18 cellular contexts compared by ENCODE assay signal in the genomic region with DNA sequence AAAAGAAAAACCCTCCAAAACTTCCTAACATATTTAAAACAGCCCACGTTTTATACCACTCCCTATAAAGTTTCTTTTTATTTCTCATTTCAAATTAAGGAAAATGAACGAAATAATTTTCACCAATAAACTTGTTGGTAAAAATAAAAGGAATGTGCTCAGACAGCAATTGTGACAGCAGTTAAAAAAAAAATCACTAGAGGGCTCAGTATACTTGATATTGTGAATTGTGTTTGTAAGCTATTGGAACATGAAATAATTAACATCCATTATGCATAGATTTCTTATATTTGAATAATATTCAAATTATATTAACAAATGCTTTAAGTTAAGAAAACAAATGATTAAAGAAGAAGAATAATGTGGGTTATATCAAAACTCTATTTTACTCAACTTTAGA.
DNase-seq lines count a peak whose midpoint lies in the region; ATAC-seq, FAIRE-seq and TF ChIP-seq lines count a peak whose summit lies in the region.
"Had no signal": no experiment of that assay in that cellular context is flagged by ENCODE, and none has a peak within 500 bp of the region (broad histone marks: within the 10 kb centered on the region; RNA-seq: fewer than 3 reads in every experiment).

No MANE protein-coding gene starts in this region.

- H3K56ac ChIP-seq in IMR-90 (ENCODE audit: extremely low read depth, insufficient read depth, low read length): no peak overlapping the region

- no peaks in the 10 kb centered on the region for H4K20me1 ChIP-seq in IMR-90 (ENCODE audit: insufficient read depth, low read length)

- H3K18ac ChIP-seq in IMR-90 (ENCODE audit: low read depth, low read length): no peak overlapping the region

- FAIRE-seq in bronchial epithelial cell (lab: Jason Lieb, UNC): no peak

- H3K27ac ChIP-seq in IMR-90 (ENCODE audit: insufficient read depth, low read length) (no peak overlapping the region), liver (ENCODE audit: low read depth in 1 of 2, low read length in 2 of 2) (no peak overlapping the region)
- H3K27ac ChIP-seq: heart left ventricle, left lung had no signal

- H4K8ac ChIP-seq in IMR-90 (ENCODE audit: low read depth in 2 of 2, low read length in 2 of 2): no peak overlapping the region

- no peak overlapping the region for H2BK5ac ChIP-seq in IMR-90 (ENCODE audit: low read depth, low read length, poor library complexity, severe bottlenecking)

- H3K4me3 Mint-ChIP-seq in activated CD4-positive, alpha-beta T cell treated with anti-CD3 and anti-CD28 coated beads for 36 hours: no peak overlapping the region
- H3K4me3 Mint-ChIP-seq: activated T-cell treated with anti-CD3 and anti-CD28 coated beads, Interleukin-2, amount 50 U/mL, for 72 hours; CD8-positive, alpha-beta memory T cell; nephron progenitor cell had no signal

- no peak overlapping the region for H4K5ac ChIP-seq in IMR-90 (ENCODE audit: low read depth, low read length)

- H3K27me3 ChIP-seq in BJ (ENCODE audit: control insufficient read depth, insufficient read depth, low read length): no peaks in the 10 kb centered on the region
- H3K27me3 ChIP-seq in IMR-90 (ENCODE audit: control insufficient read depth, insufficient read depth, low read length): no peaks in the 10 kb centered on the region
- no peaks in the 10 kb centered on the region for H3K27me3 ChIP-seq in bronchial epithelial cell (ENCODE audit: control insufficient read depth, insufficient read depth, low read length)
- no peaks in the 10 kb centered on the region for H3K27me3 ChIP-seq in liver (ENCODE audit: control insufficient read depth in 4 of 4, insufficient read depth in 4 of 4, low read length in 3 of 4)
- H3K27me3 ChIP-seq: heart left ventricle, left lung had no signal

- dilution Hi-C loops in IMR-90 (cut with HindIII; ENCODE audit: low sequenced_read_pairs, unreplicated experiment): no loop called here

- H3K4me1 ChIP-seq in IMR-90 (ENCODE audit: control insufficient read depth, insufficient read depth, low read length) (peaks cover 2% of the 10 kb centered on the region; the same call in 1 of the 2 replicates), liver (ENCODE audit: control insufficient read depth in 4 of 4, insufficient read depth in 4 of 4, low read length in 3 of 4) (no peaks in the 10 kb centered on the region)
- H3K4me1 ChIP-seq: heart left ventricle, left lung had no signal

- no peak overlapping the region for H2BK20ac ChIP-seq in IMR-90 (ENCODE audit: low read depth, low read length)

- H3K9me3 ChIP-seq in IMR-90 (ENCODE audit: control insufficient read depth, insufficient read depth, low read length) (no peaks in the 10 kb centered on the region), liver (ENCODE audit: control insufficient read depth in 4 of 4, low read length in 3 of 4) (no peaks in the 10 kb centered on the region)
- H3K9me3 ChIP-seq: heart left ventricle, left lung had no signal

- DNase-seq in BJ (ENCODE audit: low read depth): peak; percentile 0
- DNase-seq in IMR-90: no peak
- DNase-seq in bronchial epithelial cell (ENCODE audit: low read depth): peak; percentile 17
- no peak for DNase-seq in retina
- DNase-seq in posterior cingulate gyrus: no peak
- DNase-seq in activated CD4-positive, alpha-beta T cell treated with anti-CD3 and anti-CD28 coated beads for 36 hours: no peak
- DNase-seq: activated CD4-positive, CD25-positive, alpha-beta regulatory T cell treated with anti-CD3 and anti-CD28 coated beads, Interleukin-2, amount 50 U/mL, for 72 hours; activated T-cell treated with anti-CD3 and anti-CD28 coated beads, Interleukin-2, amount 50 U/mL, for 72 hours; anterior cingulate cortex; CD8-positive, alpha-beta memory T cell; effector CD8-positive, alpha-beta T cell; heart left ventricle; left lung; NCI-H2081 treated with DMSO at 0.1 percent for 48 hours; nephron progenitor cell; substantia nigra had no signal

- H3K23ac ChIP-seq in IMR-90 (ENCODE audit: low read depth, low read length): no peak overlapping the region

- POLR2A ChIA-PET in BJ (lab: Charles Lee) (no interaction called here), IMR-90 (lab: Charles Lee; ENCODE audit: unreplicated experiment) (no interaction called here)
- POLR2A ChIA-PET in activated CD4-positive, alpha-beta T cell treated with anti-CD3 and anti-CD28 coated beads for 36 hours (lab: Charles Lee): no interaction called here

- no peak overlapping the region for H3K9ac ChIP-seq in IMR-90 (ENCODE audit: low read depth, low read length)
- no peak overlapping the region for H3K9ac ChIP-seq in liver (ENCODE audit: low read depth in 1 of 2, low read length in 2 of 2)

- no peak for TF ChIP-seq POLR2A in IMR-90 (IDR thresholded peaks at IDR 0.05; ENCODE audit: low read depth, low read length)

- no peak overlapping the region for H2BK15ac ChIP-seq in IMR-90 (ENCODE audit: low read depth, low read length)

- TF ChIP-seq CTCF in BJ (IDR thresholded peaks at IDR 0.05; ENCODE audit: insufficient read depth, low read depth, low read length) (no peak), IMR-90 (conservative IDR thresholded peaks at IDR 0.05; ENCODE audit: low read depth, low read length) (peak; percentile 22; the same call in 1 of the 2 replicates), bronchial epithelial cell (IDR thresholded peaks at IDR 0.05; ENCODE audit: insufficient read depth, low read length, severe bottlenecking) (no peak), liver (IDR thresholded peaks at IDR 0.05; ENCODE audit: low read depth, low read length, missing input control) (no peak)

- H3K4me1 Mint-ChIP-seq in activated CD4-positive, alpha-beta T cell treated with anti-CD3 and anti-CD28 coated beads for 36 hours: no peaks in the 10 kb centered on the region

- H2AK5ac ChIP-seq in IMR-90 (ENCODE audit: low read depth, low read length): no peak overlapping the region

- no peaks in the 10 kb centered on the region for H3K9me3 Mint-ChIP-seq in activated CD4-positive, alpha-beta T cell treated with anti-CD3 and anti-CD28 coated beads for 36 hours (ENCODE audit: low read depth)
- H3K9me3 Mint-ChIP-seq: activated T-cell treated with anti-CD3 and anti-CD28 coated beads, Interleukin-2, amount 50 U/mL, for 72 hours; CD8-positive, alpha-beta memory T cell; nephron progenitor cell had no signal

- H3K9me1 ChIP-seq in IMR-90 (ENCODE audit: insufficient read depth, low read length): peaks cover 4% of the 10 kb centered on the region

- in situ Hi-C loops in IMR-90 (cut with MboI; ENCODE audit: low sequenced_read_pairs): no loop called here

- H2AFZ ChIP-seq in IMR-90 (replicated peaks; ENCODE audit: low read length, poor library complexity): no peak overlapping the region

- no peak overlapping the region for H3K4ac ChIP-seq in IMR-90 (ENCODE audit: low read depth, low read length)

- H3K4me2 ChIP-seq in IMR-90 (ENCODE audit: low read depth, low read length): no peak overlapping the region

- H3K27ac Mint-ChIP-seq in activated CD4-positive, alpha-beta T cell treated with anti-CD3 and anti-CD28 coated beads for 36 hours: no peak overlapping the region
- H3K27ac Mint-ChIP-seq: activated T-cell treated with anti-CD3 and anti-CD28 coated beads, Interleukin-2, amount 50 U/mL, for 72 hours; nephron progenitor cell had no signal

- H3K14ac ChIP-seq in IMR-90 (replicated peaks; ENCODE audit: low read depth, low read length): no peak overlapping the region

- no peak overlapping the region for H2AK9ac ChIP-seq in IMR-90 (replicated peaks; ENCODE audit: low read depth, low read length, poor library complexity)

- peaks cover 13% of the 10 kb centered on the region for H3K36me3 Mint-ChIP-seq in activated CD4-positive, alpha-beta T cell treated with anti-CD3 and anti-CD28 coated beads for 36 hours (ENCODE audit: low read depth)

- H3K4me3 ChIP-seq in BJ (ENCODE audit: low read depth, low read length) (no peak overlapping the region), IMR-90 (ENCODE audit: insufficient read depth, low read depth, low read length) (no peak overlapping the region), bronchial epithelial cell (ENCODE audit: low read depth, low read length) (no peak overlapping the region), liver (ENCODE audit: low read depth in 1 of 3, low read length in 3 of 3) (no peak overlapping the region)
- H3K4me3 ChIP-seq: heart left ventricle, left lung had no signal

- peaks cover 6 to 7% of the 10 kb centered on the region in 2 experiments; a peak in 2 of 4 replicates for H3K79me1 ChIP-seq in IMR-90 (ENCODE audit: low read depth in 1 of 2, low read length in 2 of 2)

- WGBS in IMR-90 (ENCODE audit: extremely low coverage in 2 of 2, insufficient read length in 1 of 2), 2 experiments: 100% methylated on average over 1 of the region's 2 CpGs; no CpG with 5 or more reads in 1 of the 2 experiments
- 84% methylated on average over 2 of the region's 2 CpGs for WGBS in liver

- H3K27me3 Mint-ChIP-seq in activated CD4-positive, alpha-beta T cell treated with anti-CD3 and anti-CD28 coated beads for 36 hours: no peaks in the 10 kb centered on the region
- H3K27me3 Mint-ChIP-seq: CD8-positive, alpha-beta memory T cell had no signal

- CTCF ChIA-PET in BJ (lab: Yijun Ruan, JAX): interaction anchor here (1.2 kb wide), 1 partner anchor 37 kb away, joined by 3 read pairs; no protein-coding TSS in a partner anchor
- CTCF ChIA-PET in IMR-90 (lab: Yijun Ruan, JAX): no interaction called here
- CTCF ChIA-PET in activated CD4-positive, alpha-beta T cell treated with anti-CD3 and anti-CD28 coated beads for 36 hours (lab: Charles Lee): no interaction called here

- intact Hi-C loops in IMR-90 (cut with micrococcal nuclease): loop anchor here (10.0 kb wide), 1 partner anchor 619 kb away; a partner anchor contains a TSS
- intact Hi-C loops in posterior cingulate gyrus (cut with DNase I): no loop called here
- intact Hi-C loops in activated CD4-positive, alpha-beta T cell treated with anti-CD3 and anti-CD28 coated beads for 36 hours (cut with DNase I, micrococcal nuclease): no loop called here

- BruUV-seq in IMR-90 (replicated peaks; lab: Mats Ljungman, UMichigan): no TSS peak

- TF ChIP-seq RAD21 in IMR-90 (IDR thresholded peaks at IDR 0.05; ENCODE audit: low read length) (peak; percentile 15; the same call in 1 of the 2 replicates), liver (IDR thresholded peaks at IDR 0.05) (peak; percentile 56 to 60)

- no peak overlapping the region for H4K91ac ChIP-seq in IMR-90 (ENCODE audit: insufficient read depth, low read depth, low read length)

- H3K36me3 ChIP-seq in BJ (ENCODE audit: control insufficient read depth, insufficient read depth, low read length): no peaks in the 10 kb centered on the region
- no peaks in the 10 kb centered on the region for H3K36me3 ChIP-seq in IMR-90 (ENCODE audit: control insufficient read depth, insufficient read depth, low read length)
- no peaks in the 10 kb centered on the region for H3K36me3 ChIP-seq in bronchial epithelial cell (ENCODE audit: control insufficient read depth, insufficient read depth, low read length)
- H3K36me3 ChIP-seq in liver (ENCODE audit: control insufficient read depth in 4 of 4, insufficient read depth in 3 of 4, low read depth in 1 of 4, low read length in 3 of 4): peaks cover 0 to 2% (median 0%) of the 10 kb centered on the region in 4 donors
- H3K36me3 ChIP-seq: heart left ventricle, left lung had no signal

- H2BK120ac ChIP-seq in IMR-90 (ENCODE audit: low read depth, low read length): no peak overlapping the region

- no peak for ATAC-seq in IMR-90 (ENCODE audit: low read depth)
- ATAC-seq in HG03196 (IDR thresholded peaks at IDR 0.05; ENCODE audit: unreplicated experiment): no peak
- ATAC-seq in activated CD4-positive, alpha-beta T cell treated with anti-CD3 and anti-CD28 coated beads for 36 hours: no peak
- ATAC-seq: activated T-cell treated with anti-CD3 and anti-CD28 coated beads, Interleukin-2, amount 50 U/mL, for 72 hours; heart left ventricle; left lung had no signal

Comparison
In these comparisons a context has a peak if more than half of its experiments do, and no peak if none do; other contexts are left out.
1. DNase-seq: peak in BJ (single experiment) and bronchial epithelial cell (single experiment); none in IMR-90 (single experiment), retina (single experiment), posterior cingulate gyrus (0 of 10) and activated CD4-positive, alpha-beta T cell treated with anti-CD3 and anti-CD28 coated beads for 36 hours (single experiment).